In the genomic region with DNA sequence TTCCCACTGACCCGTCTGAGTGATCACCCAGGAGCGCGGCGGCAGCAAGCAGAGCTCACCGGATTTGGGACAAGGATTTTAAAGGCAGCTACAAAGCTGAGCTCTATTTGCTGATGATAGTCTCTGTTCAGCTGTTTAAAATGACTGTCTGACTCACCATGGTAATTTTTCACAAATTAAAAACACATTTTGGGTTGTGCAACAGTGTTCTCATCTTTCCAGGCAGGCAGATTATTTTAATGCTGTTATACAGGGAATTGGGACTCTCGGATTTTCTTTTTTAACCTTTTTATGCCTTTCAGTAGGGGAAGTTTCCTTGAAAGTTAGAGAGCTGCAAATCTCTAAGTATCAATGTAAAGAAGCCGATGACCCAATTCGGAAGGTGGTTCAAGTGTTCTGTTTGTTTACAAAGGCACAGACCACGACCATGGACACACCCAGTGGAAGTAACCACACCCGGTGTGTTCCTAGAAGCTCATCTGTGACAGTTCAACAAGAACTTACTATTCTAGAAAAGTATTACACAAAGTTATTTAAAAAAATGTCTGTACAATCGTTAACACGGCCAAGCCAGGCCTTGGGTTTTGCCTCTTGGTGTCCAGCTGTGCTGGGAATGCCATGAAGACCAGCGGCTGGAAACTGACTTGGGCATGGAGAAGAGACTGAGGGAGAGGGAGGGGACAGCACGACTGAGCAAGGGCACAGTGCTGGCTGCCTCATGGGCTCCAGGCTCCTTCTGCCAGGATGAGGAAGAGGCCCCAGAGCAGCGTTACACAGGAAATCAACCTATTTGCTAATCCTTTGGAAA, we compare ENCODE assay signal across 8 cellular contexts. TPM values are rescaled to one million over a fixed set of nuclear protein-coding genes. Genes with fewer than 3 reads are reported as not detected.
A peak's percentile ranks its signal among the peaks of the same experiment; 100 is the strongest.
DNase-seq lines count a peak whose midpoint lies in the region; TF ChIP-seq lines count a peak whose summit lies in the region.
"Not testable (repeated sequence)": the region's sequence is repeated elsewhere in the genome, so short reads cannot be mapped to it uniquely, and the experiment has no call there.

No MANE protein-coding gene starts in this region.

- H2BK12ac ChIP-seq in mesenchymal stem cell (ENCODE audit: low read length in 2 of 2): not testable (repeated sequence)

- peak overlapping the region; percentile 61 for H3K9ac ChIP-seq in adipocyte (ENCODE audit: low read length)
- peak overlapping the region; percentile 78 for H3K9ac ChIP-seq in mesenchymal stem cell (ENCODE audit: low read length)

- H3K23ac ChIP-seq in mesenchymal stem cell (ENCODE audit: low read length in 2 of 2): not testable (repeated sequence)

- H3K4me3 ChIP-seq in AG10803 (ENCODE audit: low read length); esophagus squamous epithelium: not testable (repeated sequence)
- H3K4me3 ChIP-seq in adipocyte (ENCODE audit: low read length) (peak overlapping the region; percentile 5), mesenchymal stem cell (ENCODE audit: insufficient read depth in 1 of 2, low read depth in 1 of 2, low read length in 2 of 2) (peak overlapping the region in 1 of 2 experiments; percentile 57)

- H2BK15ac ChIP-seq in mesenchymal stem cell (ENCODE audit: low read depth, poor library complexity, severe bottlenecking): not testable (repeated sequence)

- H2AK5ac ChIP-seq in mesenchymal stem cell (ENCODE audit: low read length, severe bottlenecking): not testable (repeated sequence)

- intact Hi-C loops in esophagus squamous epithelium (cut with DNase I): not testable (repeated sequence)

- not testable (repeated sequence) for H3K18ac ChIP-seq in mesenchymal stem cell (ENCODE audit: low read depth in 1 of 2, low read length in 2 of 2)

- 40 to 49% methylated on average over 6 to 10 of the region's 15 CpGs for WGBS in esophagus squamous epithelium, 2 donors
- WGBS in mesenchymal stem cell: 48% methylated on average over 5 of the region's 15 CpGs

- peaks cover 17% of the 10 kb centered on the region for H3K4me1 ChIP-seq in adipocyte (ENCODE audit: control insufficient read depth, insufficient read depth, low read length)
- not testable (repeated sequence) for H3K4me1 ChIP-seq in esophagus squamous epithelium; mesenchymal stem cell (ENCODE audit: control insufficient read depth, insufficient read depth, low read depth, low read length)

- peaks cover 21% of the 10 kb centered on the region for H3K36me3 ChIP-seq in adipocyte (ENCODE audit: control insufficient read depth, insufficient read depth, low read length, severe bottlenecking)
- H3K36me3 ChIP-seq in esophagus squamous epithelium: peaks cover 4 to 35% (median 22%) of the 10 kb centered on the region in 3 donors
- peaks cover 25 to 27% of the 10 kb centered on the region in 2 experiments for H3K36me3 ChIP-seq in mesenchymal stem cell (ENCODE audit: control insufficient read depth in 1 of 2, insufficient read depth in 2 of 2, low read depth in 1 of 2, low read length in 2 of 2)

- not testable (repeated sequence) for H2BK5ac ChIP-seq in mesenchymal stem cell (ENCODE audit: low read depth, low read length, poor library complexity, severe bottlenecking)

- H3K9me3 ChIP-seq in adipocyte (ENCODE audit: control insufficient read depth, low read length); esophagus squamous epithelium; mesenchymal stem cell (ENCODE audit: control insufficient read depth, low read length): not testable (repeated sequence)

- TF ChIP-seq CTCF in AG10803 (conservative IDR thresholded peaks at IDR 0.05; ENCODE audit: low read length); esophagus squamous epithelium (IDR thresholded peaks at IDR 0.05): not testable (repeated sequence)

- H3K27me3 ChIP-seq in adipocyte (replicated peaks; ENCODE audit: control insufficient read depth, insufficient read depth, low read length); esophagus squamous epithelium; mesenchymal stem cell (ENCODE audit: control insufficient read depth in 1 of 2, insufficient read depth in 1 of 2, low read length in 2 of 2): not testable (repeated sequence)

- H2BK120ac ChIP-seq in mesenchymal stem cell (ENCODE audit: low read depth, low read length): not testable (repeated sequence)

- not testable (repeated sequence) for H3K79me1 ChIP-seq in mesenchymal stem cell (replicated peaks; ENCODE audit: low read length, poor library complexity, severe bottlenecking)

- not testable (repeated sequence) for TF ChIP-seq POLR2A in esophagus squamous epithelium (IDR thresholded peaks at IDR 0.05)

- not testable (repeated sequence) for H2AFZ ChIP-seq in mesenchymal stem cell (ENCODE audit: low read depth, low read length)

- DNase-seq in AG10803 (ENCODE audit: low read depth) (peak; percentile 36), HCEC 1CT (peak; percentile 48), RPMI7951 (ENCODE audit: low read depth) (peak; percentile 44), adipocyte (ENCODE audit: low read depth) (peak; percentile 77), mesenchymal stem cell (peak; percentile 48)
- DNase-seq in activated CD4-positive, alpha-beta T cell treated with anti-CD3 and anti-CD28 coated beads, Interleukin-2, amount 50 U/mL, for 1 hour: peak; percentile 17
- DNase-seq in esophagus squamous epithelium (lab: John Stamatoyannopoulos, UW): not testable (repeated sequence)
- DNase-seq in stimulated activated naive CD4-positive, alpha-beta T cell treated with Interleukin-2 at 50 U/mL for 16 hours (lab: John Stamatoyannopoulos, UW): peak; percentile 5

- not testable (repeated sequence) for H3K4me2 ChIP-seq in mesenchymal stem cell (ENCODE audit: low read length, poor library complexity, severe bottlenecking)

- peak overlapping the region in 3 of 4 donors; percentile 4 to 59 (median 46) for H3K27ac ChIP-seq in esophagus squamous epithelium
- H3K27ac ChIP-seq in mesenchymal stem cell (ENCODE audit: low read length, poor library complexity, severe bottlenecking): not testable (repeated sequence)

- H4K8ac ChIP-seq in mesenchymal stem cell (ENCODE audit: low read length): not testable (repeated sequence)

- H4K91ac ChIP-seq in mesenchymal stem cell (ENCODE audit: low read length): not testable (repeated sequence)

- H3K14ac ChIP-seq in mesenchymal stem cell (ENCODE audit: low read length in 2 of 2): not testable (repeated sequence)

- H3K4ac ChIP-seq in mesenchymal stem cell (ENCODE audit: low read depth in 1 of 2, low read length in 2 of 2): not testable (repeated sequence)

RNA-seq across cellular contexts. Expression of gene CDK11A, which starts 4.4 kb away (rescaled TPM):
- total RNA-seq in RPMI7951 (2014; rRNA removed; shearing (Covaris generic)): 4.4 and 8.1 TPM in 2 replicates
- total RNA-seq in esophagus squamous epithelium: 10 to 100 TPM; 12.7 to 32.2 (median 22.4) TPM
- 20.9 TPM for polyA plus RNA-seq in mesenchymal stem cell (2013, experiment 1 of 2)
- polyA plus RNA-seq in mesenchymal stem cell (2013, experiment 2 of 2): 19.3 TPM

RNA-seq across cellular contexts. Expression of gene SLC35E2B, which starts 35.9 kb away (rescaled TPM):
- total RNA-seq in RPMI7951 (2014; rRNA removed; shearing (Covaris generic)): 10.1 and 10.9 TPM in 2 replicates
- total RNA-seq in esophagus squamous epithelium: 10 to 100 TPM; 13.2 to 34.3 (median 25.7) TPM
- 29.7 TPM for polyA plus RNA-seq in mesenchymal stem cell (2013, experiment 1 of 2)
- 29.4 TPM for polyA plus RNA-seq in mesenchymal stem cell (2013, experiment 2 of 2)

RNA-seq across cellular contexts. Expression of gene NADK, which starts 49.8 kb away (rescaled TPM):
- total RNA-seq in RPMI7951 (2014; rRNA removed; shearing (Covaris generic)): 24.0 and 30.3 TPM in 2 replicates
- 10 to 100 TPM; 36.1 to 57.6 (median 39.5) TPM for total RNA-seq in esophagus squamous epithelium
- 42.8 TPM for polyA plus RNA-seq in mesenchymal stem cell (2013, experiment 1 of 2)
- 40.7 TPM for polyA plus RNA-seq in mesenchymal stem cell (2013, experiment 2 of 2)
